ENCODE assay signal across 1 cellular context in the genomic region with DNA sequence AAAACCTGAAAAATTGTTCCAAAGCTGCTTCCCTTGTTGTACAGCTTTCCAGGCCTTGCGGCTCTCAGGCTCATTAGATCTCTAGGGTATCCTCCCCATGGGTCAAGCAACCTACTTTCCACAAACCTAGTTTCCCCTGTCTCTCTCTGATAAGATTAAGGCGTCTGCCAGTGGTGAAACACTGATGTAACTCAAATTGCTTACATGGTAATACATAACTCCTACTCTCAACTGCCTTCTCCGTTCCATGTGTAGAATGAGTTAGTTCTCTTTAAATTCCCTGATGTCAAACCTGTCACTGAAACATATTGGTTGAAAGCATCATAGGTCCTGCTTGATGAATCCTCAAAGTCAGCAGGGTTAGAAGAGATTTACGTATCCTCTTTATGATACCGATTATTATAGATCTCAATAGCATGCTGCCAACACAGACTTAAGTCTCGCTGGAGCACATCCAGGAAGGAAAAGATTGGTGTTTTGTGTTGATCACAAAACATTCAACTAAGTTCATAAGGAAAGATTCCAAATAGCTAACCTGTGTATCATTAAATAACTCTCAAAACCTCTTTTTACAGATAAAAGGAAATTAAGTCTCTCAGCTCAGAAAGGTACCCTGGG.
A peak's percentile ranks its signal among the peaks of the same experiment; 100 is the strongest.
TF ChIP-seq lines count a peak whose summit lies in the region.

No MANE protein-coding gene starts in this region.

TF ChIP-seq in A549, 52 proteins besides CTCF, POLR2A, EP300 and RAD21:
- TF ChIP-seq MAZ (IDR thresholded peaks at IDR 0.05; ENCODE audit: borderline replicate concordance, low read depth, low read length) (no peak), HOXA7 (CRISPR knock-in tag; IDR thresholded peaks at IDR 0.05) (0 out of 2 replicates have a peak, but pooled peaks have one; percentile 36), PHF8 (IDR thresholded peaks at IDR 0.05; ENCODE audit: borderline replicate concordance, low read depth) (no peak), KDM1A (IDR thresholded peaks at IDR 0.05; ENCODE audit: low read depth) (no peak), GATA3 (IDR thresholded peaks at IDR 0.05; ENCODE audit: borderline replicate concordance) (no peak), HEYL (CRISPR knock-in tag; IDR thresholded peaks at IDR 0.05) (no peak), RARB (CRISPR knock-in tag; IDR thresholded peaks at IDR 0.05) (0 out of 2 replicates have a peak, but pooled peaks have one; percentile 34), KDM5A (IDR thresholded peaks at IDR 0.05) (no peak), CEBPB (IDR thresholded peaks at IDR 0.05) (no peak), BHLHE40 (IDR thresholded peaks at IDR 0.05; ENCODE audit: low read depth, low read length) (no peak), ZFP36 (IDR thresholded peaks at IDR 0.05; ENCODE audit: borderline replicate concordance, partially characterized antibody) (no peak), MAFK (IDR thresholded peaks at IDR 0.05; ENCODE audit: partially characterized antibody) (no peak)
- TF ChIP-seq, protein P1, sequence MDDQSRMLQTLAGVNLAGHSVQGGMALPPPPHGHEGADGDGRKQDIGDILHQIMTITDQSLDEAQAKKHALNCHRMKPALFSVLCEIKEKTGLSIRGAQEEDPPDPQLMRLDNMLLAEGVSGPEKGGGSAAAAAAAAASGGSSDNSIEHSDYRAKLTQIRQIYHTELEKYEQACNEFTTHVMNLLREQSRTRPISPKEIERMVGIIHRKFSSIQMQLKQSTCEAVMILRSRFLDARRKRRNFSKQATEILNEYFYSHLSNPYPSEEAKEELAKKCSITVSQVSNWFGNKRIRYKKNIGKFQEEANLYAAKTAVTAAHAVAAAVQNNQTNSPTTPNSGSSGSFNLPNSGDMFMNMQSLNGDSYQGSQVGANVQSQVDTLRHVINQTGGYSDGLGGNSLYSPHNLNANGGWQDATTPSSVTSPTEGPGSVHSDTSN (IDR thresholded peaks at IDR 0.05): no peak
- TF ChIP-seq, protein P2, sequence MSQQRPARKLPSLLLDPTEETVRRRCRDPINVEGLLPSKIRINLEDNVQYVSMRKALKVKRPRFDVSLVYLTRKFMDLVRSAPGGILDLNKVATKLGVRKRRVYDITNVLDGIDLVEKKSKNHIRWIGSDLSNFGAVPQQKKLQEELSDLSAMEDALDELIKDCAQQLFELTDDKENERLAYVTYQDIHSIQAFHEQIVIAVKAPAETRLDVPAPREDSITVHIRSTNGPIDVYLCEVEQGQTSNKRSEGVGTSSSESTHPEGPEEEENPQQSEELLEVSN (IDR thresholded peaks at IDR 0.05; ENCODE audit: borderline replicate concordance, low read depth): no peak
